1 cellular context compared by ENCODE assay signal in the genomic region with DNA sequence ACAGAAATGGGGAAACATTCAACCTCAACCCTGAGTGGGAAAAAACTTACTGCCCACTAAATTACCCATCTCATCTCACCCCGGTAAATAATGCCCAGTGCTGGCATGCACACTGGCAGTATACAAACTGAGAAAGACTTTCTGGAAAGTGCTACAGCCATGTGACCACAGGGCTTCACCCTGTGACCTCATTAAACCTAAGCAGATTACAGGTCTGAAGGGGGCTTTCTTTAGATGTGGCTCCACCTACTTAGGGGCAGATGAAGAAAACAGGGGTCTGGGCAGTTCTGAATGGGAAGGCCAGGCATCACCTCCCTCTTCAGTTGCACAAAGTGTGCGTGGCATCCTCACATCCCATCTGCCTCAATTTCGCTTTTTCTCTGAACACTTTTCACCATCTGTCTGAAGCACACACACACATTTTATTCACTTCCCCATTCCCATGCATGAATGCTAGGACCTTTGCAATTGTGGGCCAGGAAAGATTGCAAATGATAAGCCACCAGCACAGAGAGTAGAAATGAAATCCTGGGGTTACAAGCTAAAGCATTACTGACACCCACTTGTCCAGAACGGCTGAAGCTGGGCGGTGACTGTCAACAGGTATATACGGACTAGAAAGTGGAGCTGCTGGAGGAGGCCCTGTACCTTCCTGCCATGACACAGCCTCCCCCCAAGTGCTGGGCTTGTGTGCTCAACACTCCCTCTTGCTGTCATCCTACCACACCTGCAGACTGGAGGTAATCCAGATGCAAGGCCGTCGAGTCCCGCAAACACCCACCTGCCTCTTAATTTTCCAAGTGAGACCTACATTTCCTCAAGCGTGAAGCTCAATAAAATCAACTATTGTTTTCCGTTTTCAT.
TF ChIP-seq lines count a peak whose summit lies in the region.

No MANE protein-coding gene starts in this region.

TF ChIP-seq in GM23338, 12 proteins besides CTCF, POLR2A, EP300 and RAD21 (continued from another document):
- TF ChIP-seq, protein P1, sequence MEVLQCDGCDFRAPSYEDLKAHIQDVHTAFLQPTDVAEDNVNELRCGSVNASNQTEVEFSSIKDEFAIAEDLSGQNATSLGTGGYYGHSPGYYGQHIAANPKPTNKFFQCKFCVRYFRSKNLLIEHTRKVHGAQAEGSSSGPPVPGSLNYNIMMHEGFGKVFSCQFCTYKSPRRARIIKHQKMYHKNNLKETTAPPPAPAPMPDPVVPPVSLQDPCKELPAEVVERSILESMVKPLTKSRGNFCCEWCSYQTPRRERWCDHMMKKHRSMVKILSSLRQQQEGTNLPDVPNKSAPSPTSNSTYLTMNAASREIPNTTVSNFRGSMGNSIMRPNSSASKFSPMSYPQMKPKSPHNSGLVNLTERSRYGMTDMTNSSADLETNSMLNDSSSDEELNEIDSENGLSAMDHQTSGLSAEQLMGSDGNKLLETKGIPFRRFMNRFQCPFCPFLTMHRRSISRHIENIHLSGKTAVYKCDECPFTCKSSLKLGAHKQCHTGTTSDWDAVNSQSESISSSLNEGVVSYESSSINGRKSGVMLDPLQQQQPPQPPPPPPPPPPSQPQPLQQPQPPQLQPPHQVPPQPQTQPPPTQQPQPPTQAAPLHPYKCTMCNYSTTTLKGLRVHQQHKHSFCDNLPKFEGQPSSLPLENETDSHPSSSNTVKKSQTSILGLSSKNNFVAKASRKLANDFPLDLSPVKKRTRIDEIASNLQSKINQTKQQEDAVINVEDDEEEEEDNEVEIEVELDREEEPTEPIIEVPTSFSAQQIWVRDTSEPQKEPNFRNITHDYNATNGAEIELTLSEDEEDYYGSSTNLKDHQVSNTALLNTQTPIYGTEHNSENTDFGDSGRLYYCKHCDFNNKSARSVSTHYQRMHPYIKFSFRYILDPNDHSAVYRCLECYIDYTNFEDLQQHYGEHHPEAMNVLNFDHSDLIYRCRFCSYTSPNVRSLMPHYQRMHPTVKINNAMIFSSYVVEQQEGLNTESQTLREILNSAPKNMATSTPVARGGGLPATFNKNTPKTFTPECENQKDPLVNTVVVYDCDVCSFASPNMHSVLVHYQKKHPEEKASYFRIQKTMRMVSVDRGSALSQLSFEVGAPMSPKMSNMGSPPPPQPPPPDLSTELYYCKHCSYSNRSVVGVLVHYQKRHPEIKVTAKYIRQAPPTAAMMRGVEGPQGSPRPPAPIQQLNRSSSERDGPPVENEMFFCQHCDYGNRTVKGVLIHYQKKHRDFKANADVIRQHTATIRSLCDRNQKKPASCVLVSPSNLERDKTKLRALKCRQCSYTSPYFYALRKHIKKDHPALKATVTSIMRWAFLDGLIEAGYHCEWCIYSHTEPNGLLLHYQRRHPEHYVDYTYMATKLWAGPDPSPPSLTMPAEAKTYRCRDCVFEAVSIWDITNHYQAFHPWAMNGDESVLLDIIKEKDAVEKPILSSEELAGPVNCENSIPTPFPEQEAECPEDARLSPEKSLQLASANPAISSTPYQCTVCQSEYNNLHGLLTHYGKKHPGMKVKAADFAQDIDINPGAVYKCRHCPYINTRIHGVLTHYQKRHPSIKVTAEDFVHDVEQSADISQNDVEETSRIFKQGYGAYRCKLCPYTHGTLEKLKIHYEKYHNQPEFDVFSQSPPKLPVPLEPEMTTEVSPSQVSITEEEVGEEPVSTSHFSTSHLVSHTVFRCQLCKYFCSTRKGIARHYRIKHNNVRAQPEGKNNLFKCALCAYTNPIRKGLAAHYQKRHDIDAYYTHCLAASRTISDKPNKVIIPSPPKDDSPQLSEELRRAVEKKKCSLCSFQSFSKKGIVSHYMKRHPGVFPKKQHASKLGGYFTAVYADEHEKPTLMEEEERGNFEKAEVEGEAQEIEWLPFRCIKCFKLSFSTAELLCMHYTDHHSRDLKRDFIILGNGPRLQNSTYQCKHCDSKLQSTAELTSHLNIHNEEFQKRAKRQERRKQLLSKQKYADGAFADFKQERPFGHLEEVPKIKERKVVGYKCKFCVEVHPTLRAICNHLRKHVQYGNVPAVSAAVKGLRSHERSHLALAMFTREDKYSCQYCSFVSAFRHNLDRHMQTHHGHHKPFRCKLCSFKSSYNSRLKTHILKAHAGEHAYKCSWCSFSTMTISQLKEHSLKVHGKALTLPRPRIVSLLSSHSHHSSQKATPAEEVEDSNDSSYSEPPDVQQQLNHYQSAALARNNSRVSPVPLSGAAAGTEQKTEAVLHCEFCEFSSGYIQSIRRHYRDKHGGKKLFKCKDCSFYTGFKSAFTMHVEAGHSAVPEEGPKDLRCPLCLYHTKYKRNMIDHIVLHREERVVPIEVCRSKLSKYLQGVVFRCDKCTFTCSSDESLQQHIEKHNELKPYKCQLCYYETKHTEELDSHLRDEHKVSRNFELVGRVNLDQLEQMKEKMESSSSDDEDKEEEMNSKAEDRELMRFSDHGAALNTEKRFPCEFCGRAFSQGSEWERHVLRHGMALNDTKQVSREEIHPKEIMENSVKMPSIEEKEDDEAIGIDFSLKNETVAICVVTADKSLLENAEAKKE (CRISPR knock-in tag; IDR thresholded peaks at IDR 0.05): no peak
- TF ChIP-seq ZNF114 (CRISPR knock-in tag; IDR thresholded peaks at IDR 0.05) (no peak), POLR2AphosphoS5 (IDR thresholded peaks at IDR 0.05; ENCODE audit: low read depth) (no peak), JUNB (IDR thresholded peaks at IDR 0.05; ENCODE audit: unreplicated experiment) (no peak), STAT1 (IDR thresholded peaks at IDR 0.05; ENCODE audit: unreplicated experiment) (no peak)
